34 cellular contexts compared by ENCODE assay signal in genomic region chr1:204712718-204713430, GRCh38. TPM values are rescaled to one million over a fixed set of nuclear protein-coding genes. Genes with fewer than 3 reads are reported as not detected.
DNase-seq lines count a peak whose midpoint lies in the region; ATAC-seq, FAIRE-seq and TF ChIP-seq lines count a peak whose summit lies in the region.
"Had no signal": no experiment of that assay in that cellular context is flagged by ENCODE, and none has a peak within 500 bp of the region (broad histone marks: within the 10 kb centered on the region; RNA-seq: fewer than 3 reads in every experiment).

No MANE protein-coding gene starts in this region.

- H3K4me1 ChIP-seq in K562 (replicated peaks in 1 of 2; ENCODE audit: control insufficient read depth in 2 of 2, insufficient read depth in 2 of 2, low read length in 2 of 2) (peaks cover 16 to 58% of the 10 kb centered on the region in 2 experiments), mucosa of descending colon (ENCODE audit: low read depth) (peaks cover 35% of the 10 kb centered on the region)
- H3K4me1 ChIP-seq: psoas muscle, SJSA1 had no signal

- intact Hi-C loops in K562 (cut with micrococcal nuclease) (loop anchor here (5.0 kb wide), 1 partner anchor 49 kb away; no protein-coding TSS in a partner anchor), mucosa of descending colon (cut with DNase I, micrococcal nuclease) (no loop called here), cardiac septum (cut with DNase I) (no loop called here)

- DNase-seq in NCI-H1694 treated with DMSO at 0.1 percent for 48 hours (lab: John Stamatoyannopoulos, UW), result peak; percentile 81
- DNase-seq in NCI-H1694 (lab: John Stamatoyannopoulos, UW), result no peak
- DNase-seq in K562 (ENCODE audit: extremely low read depth in 1 of 4, low spot score in 3 of 4), result no peak
- DNase-seq in mucosa of descending colon, result no peak
- no peak for DNase-seq in OCI-M2 (lab: John Stamatoyannopoulos, UW; ENCODE audit: unreplicated experiment)
- no peak for DNase-seq in cardiac septum (ENCODE audit: low spot score)
- DNase-seq in stimulated activated naive CD8-positive, alpha-beta T cell treated with anti-CD3 and anti-CD28 coated beads, Interleukin-15, Interleukin-2, amounts not matched to agents 100 U/mL and 50 U/mL, for 24 hours, result no peak
- no peak for DNase-seq in mesenteric fat pad (ENCODE audit: low spot score)
- DNase-seq: activated B cell treated with CpG ODN at 0.5 μM for 24 hours; activated CD4-positive, alpha-beta T cell treated with anti-CD3 and anti-CD28 coated beads, Interleukin-2, amount 10 ng/mL, durations not matched to agents 7 days and 5 days; activated effector memory CD4-positive, alpha-beta T cell treated with Interleukin-2 at 50 U/mL for 16 hours; activated naive CD8-positive, alpha-beta T cell treated with anti-CD3 and anti-CD28 coated beads for 36 hours; effector memory CD4-positive, alpha-beta T cell; mammary epithelial cell; MV-4-11; NCI-H2107; NCI-H748 treated with DMSO at 0.1 percent for 48 hours; stimulated activated CD4-positive, alpha-beta T cell treated with anti-CD3 and anti-CD28 coated beads, Interleukin-12 subunit alpha, Interleukin-12 subunit beta, amount 100 ng/mL, for 4 hours; stimulated activated CD4-positive, alpha-beta T cell treated with anti-CD3 and anti-CD28 coated beads, Interleukin-4, amount 100 ng/mL, for 1 hour; T1000; trophoblast cell had no signal

- H3K27ac ChIP-seq in K562 (ENCODE audit: extremely low read depth, low read depth, low read length), result no peak overlapping the region; the same call in 2 of the 3 replicates
- H3K27ac ChIP-seq: 22Rv1, coronary artery, epithelial cell of prostate, neutrophil, psoas muscle, RWPE1, SJSA1 had no signal

- CTCF ChIA-PET in K562 (lab: Yijun Ruan, JAX; ENCODE audit: low intra/inter-chr PET ratio), result interaction anchor here (1.2 kb wide), 1 partner anchor 95 kb away, joined by 3 read pairs; no protein-coding TSS in a partner anchor

- in situ Hi-C loops in K562 (cut with MboI), result no loop called here

- H3K4me3 ChIP-seq in K562, result no peak overlapping the region
- no peak overlapping the region for H3K4me3 ChIP-seq in mucosa of descending colon
- H3K4me3 ChIP-seq: coronary artery, HAP-1, psoas muscle, SJSA1 had no signal

- H3K9me1 ChIP-seq in K562 (ENCODE audit: control insufficient read depth, insufficient read depth, low read length), result no peaks in the 10 kb centered on the region

- no peak for TF ChIP-seq POLR2A in K562 (conservative IDR thresholded peaks at IDR 0.05)

- BruUV-seq in K562 (replicated peaks; lab: Mats Ljungman, UMichigan), result no TSS peak

- H3K27me3 ChIP-seq in K562 (ENCODE audit: control insufficient read depth in 2 of 2, insufficient read depth in 2 of 2, low read length in 2 of 2), result no peaks in the 10 kb centered on the region

- no peak for ATAC-seq in K562
- peak; percentile 57 for ATAC-seq in mucosa of descending colon
- no peak for ATAC-seq in stimulated activated naive CD8-positive, alpha-beta T cell treated with anti-CD3 and anti-CD28 coated beads, Interleukin-15, Interleukin-2, amounts not matched to agents 100 U/mL and 50 U/mL, for 24 hours
- ATAC-seq: sciatic nerve had no signal

- H3K36me3 ChIP-seq in K562 (ENCODE audit: control insufficient read depth, insufficient read depth, low read length) (no peaks in the 10 kb centered on the region), mucosa of descending colon (ENCODE audit: low read depth) (no peaks in the 10 kb centered on the region)
- H3K36me3 ChIP-seq: HAP-1, neutrophil, SJSA1 had no signal

- H4K20me1 ChIP-seq in K562 (replicated peaks; ENCODE audit: control insufficient read depth, insufficient read depth, low read length), result no peaks in the 10 kb centered on the region

- no peaks in the 10 kb centered on the region for H3K79me2 ChIP-seq in K562 (ENCODE audit: control insufficient read depth, insufficient read depth, low read length)

- no peak for TF ChIP-seq CTCF in K562 (IDR thresholded peaks at IDR 0.05 in 2 of 3, conservative IDR thresholded peaks at IDR 0.05 in 1 of 3; ENCODE audit: insufficient read depth in 2 of 3, low read depth in 1 of 3, low read length in 3 of 3)
- TF ChIP-seq CTCF in mucosa of descending colon (IDR thresholded peaks at IDR 0.05), result no peak

- no peak for TF ChIP-seq RAD21 in K562 (CRISPR knock-in tag; conservative IDR thresholded peaks at IDR 0.05 in 1 of 2, IDR thresholded peaks at IDR 0.05 in 1 of 2)

- WGBS in K562 (ENCODE audit: insufficient coverage, low coverage, missing lambda C conversion rate), result 73% methylated on average over 4 of the region's 4 CpGs

- peak overlapping the region; percentile 78 for H3K4me2 ChIP-seq in K562 (ENCODE audit: insufficient read depth, low read length)

- no peak for FAIRE-seq in K562 (lab: Jason Lieb, UNC)
- FAIRE-seq: D721Med, GM12892 had no signal

- no peak for TF ChIP-seq EP300 in K562 (IDR thresholded peaks at IDR 0.05; ENCODE audit: low read length)

- no peaks in the 10 kb centered on the region for H3K9me3 ChIP-seq in K562 (replicated peaks; ENCODE audit: control insufficient read depth, insufficient read depth, low read depth, low read length)
- H3K9me3 ChIP-seq in mucosa of descending colon, result no peaks in the 10 kb centered on the region
- H3K9me3 ChIP-seq: HAP-1, neutrophil, psoas muscle, SJSA1 had no signal

- H3K9ac ChIP-seq in K562 (ENCODE audit: insufficient read depth in 1 of 2, low read depth in 2 of 2, low read length in 2 of 2), result 0 out of 4 replicates have a peak overlapping the region, but pooled peaks of 1 of the 2 experiments have one; percentile 65

- 0 out of 2 replicates have a peak overlapping the region, but pooled peaks have one; percentile 42 for H2AFZ ChIP-seq in K562 (ENCODE audit: low read depth, low read length)

- POLR2A ChIA-PET in K562 (lab: Yijun Ruan, JAX), result interaction anchor here (0.6 to 1.5 kb wide), 2 partner anchors 20 to 88 kb away, joined by 3 to 5 read pairs; no protein-coding TSS in a partner anchor

TF ChIP-seq in K562, 482 proteins besides CTCF, POLR2A, EP300 and RAD21 (continues in another document):
- TF ChIP-seq HOXB6 (CRISPR knock-in tag; IDR thresholded peaks at IDR 0.05; ENCODE audit: borderline replicate concordance) (no peak), CEBPB (tag; IDR thresholded peaks at IDR 0.05) (no peak), JUND (IDR thresholded peaks at IDR 0.05; ENCODE audit: borderline replicate concordance, low read depth, low read length) (peak; percentile 3; the same call in 1 of the 2 replicates), JUND (tag; IDR thresholded peaks at IDR 0.05; ENCODE audit: borderline replicate concordance, low read depth, low read length) (no peak), RBFOX2 (IDR thresholded peaks at IDR 0.05; ENCODE audit: low read depth, low read length) (no peak), MECOM (CRISPR knock-in tag; IDR thresholded peaks at IDR 0.05) (0 out of 2 replicates have a peak, but pooled peaks have one; percentile 4), NFYB (IDR thresholded peaks at IDR 0.05; ENCODE audit: extremely low read depth, insufficient read length) (no peak), NR3C1 (CRISPR knock-in tag; IDR thresholded peaks at IDR 0.05) (no peak), ZSCAN32 (CRISPR knock-in tag; IDR thresholded peaks at IDR 0.05) (no peak), ZNF668 (CRISPR knock-in tag; IDR thresholded peaks at IDR 0.05) (peak; percentile 25; the same call in 1 of the 2 replicates)

RNA-seq across cellular contexts. Expression of gene LRRN2, which starts 27.3 kb away (rescaled TPM):
- total RNA-seq in K562 (2011; cell fraction: chromatin; rRNA removed; ENCODE audit: low replicate concordance), result 0.09 TPM in 1 of 2 replicates, not detected in the other
- 0.17 TPM in 1 of 2 replicates, not detected in the other for total RNA-seq in K562 (2011; cell fraction: nucleolus; rRNA removed)
- total RNA-seq in K562 (2011; cell fraction: nucleoplasm; rRNA removed), result not detected in 2 replicates
- total RNA-seq in K562 (2014; rRNA removed), result 0.05 TPM in 1 of 2 replicates, not detected in the other
- not detected in 2 replicates for total RNA-seq in K562 (2014; rRNA removed; fragmentation: Illumina TruSeq; extraction: Trizol)
- total RNA-seq in K562 (2015; rRNA removed; fragmentation: Illumina TruSeq; extraction: Trizol), result not detected in 2 replicates
- not detected in 2 replicates for total RNA-seq in K562 (2021)
- not detected in 2 replicates for polyA plus RNA-seq in K562 (2011; rRNA removed)
- polyA plus RNA-seq in K562 (2011; cell fraction: cytosol; rRNA removed), result 0.36 TPM in 1 of 2 replicates, not detected in the other
- not detected in 2 replicates for polyA plus RNA-seq in K562 (2011; cell fraction: nucleus; rRNA removed)
- 0.03 and 0.08 TPM in 2 replicates for polyA plus RNA-seq in K562 (2012)
- polyA plus RNA-seq in K562 (2014; fragmentation: Illumina TruSeq; extraction: Trizol), result 0.06 TPM in 1 of 2 replicates, not detected in the other
- not detected for polyA plus RNA-seq in K562 (2014; fragmentation: Nextera tagmentation; extraction: Ambion mirVana)
- not detected in 2 replicates for polyA plus RNA-seq in K562 (2014; rRNA removed)
- polyA minus RNA-seq in K562 (2011; rRNA and poly(A)+ RNA removed), result not detected in 2 replicates
- not detected in 2 replicates for polyA minus RNA-seq in K562 (2011; cell fraction: cytosol; rRNA and poly(A)+ RNA removed)
- polyA minus RNA-seq in K562 (2011; cell fraction: nucleus; rRNA and poly(A)+ RNA removed), result not detected in 2 replicates
- total RNA-seq in mucosa of descending colon, result 10 to 100 TPM in 2 of 3 donors, 1 to 10 TPM in 1; 4.3 to 33.3 (median 26.4) TPM
- total RNA-seq in cardiac septum, result 1.6 TPM
- total RNA-seq in mesenteric fat pad, result 5.7 TPM
- total RNA-seq: activated B cell treated with CpG ODN at 0.5 μM for 24 hours; activated CD4-positive, alpha-beta T cell treated with anti-CD3 and anti-CD28 coated beads, Interleukin-2, amount 10 ng/mL, durations not matched to agents 7 days and 5 days; activated naive CD8-positive, alpha-beta T cell treated with anti-CD3 and anti-CD28 coated beads for 36 hours; CD4-positive, alpha-beta memory T cell; LHCN-M2; SJSA1 had no signal
- polyA plus RNA-seq: CD4-positive, alpha-beta memory T cell; mammary epithelial cell had no signal
